14 cellular contexts compared by ENCODE assay signal in genomic region chr7:17060051-17060450, GRCh38.
DNase-seq lines count a peak whose midpoint lies in the region; ATAC-seq, FAIRE-seq and TF ChIP-seq lines count a peak whose summit lies in the region.
"Had no signal": no experiment of that assay in that cellular context is flagged by ENCODE, and none has a peak within 500 bp of the region (broad histone marks: within the 10 kb centered on the region; RNA-seq: fewer than 3 reads in every experiment).

No MANE protein-coding gene starts in this region.

- intact Hi-C loops in CD14-positive monocyte (cut with micrococcal nuclease) (loop anchor here (10.0 kb wide), 4 partner anchors 65 to 175 kb away; no protein-coding TSS in a partner anchor), left ventricle myocardium superior (cut with micrococcal nuclease) (no loop called here)

- no peak overlapping the region for H2AK5ac ChIP-seq in trophoblast cell (ENCODE audit: low read length)

- no peak overlapping the region for H3K9ac ChIP-seq in trophoblast cell (ENCODE audit: low read length)

- H3K23ac ChIP-seq in trophoblast cell (ENCODE audit: low read length) = no peak overlapping the region

- TF ChIP-seq CTCF in CD14-positive monocyte (IDR thresholded peaks at IDR 0.05) = no peak

- no peak overlapping the region for H3K4me2 ChIP-seq in trophoblast cell (ENCODE audit: low read length)

- H3K9me3 ChIP-seq in trophoblast cell (ENCODE audit: insufficient read depth, low read depth, low read length) = no peaks in the 10 kb centered on the region
- H3K9me3 ChIP-seq: BE2C had no signal

- no peak overlapping the region for H3K18ac ChIP-seq in trophoblast cell (ENCODE audit: low read length)

- H3K4me1 ChIP-seq in trophoblast cell (ENCODE audit: control insufficient read depth in 1 of 2, insufficient read depth in 2 of 2, low read length in 2 of 2) = no peaks in the 10 kb centered on the region
- H3K4me1 ChIP-seq: BE2C had no signal

- H3K4me3 Mint-ChIP-seq in CD14-positive monocyte = no peak overlapping the region
- H3K4me3 Mint-ChIP-seq: CD4-positive, alpha-beta T cell; H9 had no signal

- no peak overlapping the region for H2BK5ac ChIP-seq in trophoblast cell (ENCODE audit: low read depth, low read length, poor library complexity)

- H4K12ac ChIP-seq in trophoblast cell (ENCODE audit: low read depth, low read length) = no peak overlapping the region

- H3K79me2 ChIP-seq in trophoblast cell (ENCODE audit: control insufficient read depth, insufficient read depth, low read length, poor library complexity) = peaks cover 2% of the 10 kb centered on the region

- no peak for DNase-seq in CD14-positive monocyte (ENCODE audit: low spot score)
- DNase-seq in GM18507 (ENCODE audit: extremely low spot score, insufficient read length, low read depth) = no peak
- DNase-seq in MV-4-11 (lab: John Stamatoyannopoulos, UW) = peak; percentile 54
- DNase-seq in trophoblast cell = peak; percentile 64 to 75
- no peak for DNase-seq in left ventricle myocardium superior
- DNase-seq in activated CD4-positive, CD25-positive, alpha-beta regulatory T cell (lab: John Stamatoyannopoulos, UW) = no peak
- DNase-seq: BE2C; C1 segment of cervical spinal cord; CD4-positive, alpha-beta T cell; DMS153; DMS79; GF-D8; GOT3; H9 had no signal

- peak; percentile 33 for FAIRE-seq in GM18507 (lab: Jason Lieb, UNC)

- no peak for ATAC-seq in left ventricle myocardium superior

- no peaks in the 10 kb centered on the region for H3K27me3 Mint-ChIP-seq in CD14-positive monocyte (ENCODE audit: low read depth in 3 of 3)
- H3K27me3 Mint-ChIP-seq: CD4-positive, alpha-beta T cell had no signal

- peaks cover 0 to 6% (median 0%) of the 10 kb centered on the region in 7 donors for H3K9me3 Mint-ChIP-seq in CD14-positive monocyte
- H3K9me3 Mint-ChIP-seq: CD4-positive, alpha-beta T cell; H9 had no signal

- H3K27ac Mint-ChIP-seq in CD14-positive monocyte = peak overlapping the region in 6 of 7 donors; percentile 67 to 95 (median 92)
- H3K27ac Mint-ChIP-seq: CD4-positive, alpha-beta T cell; H9 had no signal

- no peak overlapping the region for H2BK12ac ChIP-seq in trophoblast cell (ENCODE audit: low read length)

- H3K36me3 Mint-ChIP-seq in CD14-positive monocyte = peaks cover 0 to 1% of the 10 kb centered on the region in 2 donors

- WGBS in trophoblast cell (ENCODE audit: extremely low coverage, insufficient coverage, insufficient read length) = no CpG with 5 or more reads among the region's 3 CpGs

- peaks cover 2% of the 10 kb centered on the region for H3K79me1 ChIP-seq in trophoblast cell (ENCODE audit: low read length)

- no peaks in the 10 kb centered on the region for H3K27me3 ChIP-seq in trophoblast cell (ENCODE audit: insufficient read depth, low read length)
- H3K27me3 ChIP-seq: BE2C had no signal

- no peak overlapping the region for H2AFZ ChIP-seq in trophoblast cell (ENCODE audit: insufficient read depth, low read length, poor library complexity)

- H4K91ac ChIP-seq in trophoblast cell (ENCODE audit: low read depth, low read length) = no peak overlapping the region

- H3K4ac ChIP-seq in trophoblast cell (ENCODE audit: low read depth, low read length) = no peak overlapping the region

- H4K8ac ChIP-seq in trophoblast cell (ENCODE audit: low read depth, low read length) = no peak overlapping the region

- H3K4me1 Mint-ChIP-seq in CD14-positive monocyte = peaks cover 31% of the 10 kb centered on the region
- H3K4me1 Mint-ChIP-seq: H9 had no signal

- H3K27ac ChIP-seq in trophoblast cell (ENCODE audit: low read depth, low read length) = no peak overlapping the region

- no peak overlapping the region for H2BK120ac ChIP-seq in trophoblast cell (ENCODE audit: insufficient read depth, low read length, poor library complexity)

- H3K36me3 ChIP-seq in trophoblast cell (ENCODE audit: control insufficient read depth in 1 of 2, insufficient read depth in 2 of 2, low read length in 2 of 2) = no peaks in the 10 kb centered on the region
- H3K36me3 ChIP-seq: BE2C had no signal

- no peak overlapping the region for H3K4me3 ChIP-seq in trophoblast cell (ENCODE audit: low read depth, low read length)

- H3K14ac ChIP-seq in trophoblast cell (ENCODE audit: low read length) = no peak overlapping the region

Comparison
In these comparisons a context has a peak if more than half of its experiments do, and no peak if none do; other contexts are left out.
1. DNase-seq: peak in MV-4-11 (single experiment) and trophoblast cell (2 of 2); none in CD14-positive monocyte (single experiment), GM18507 (single experiment), left ventricle myocardium superior (single experiment) and activated CD4-positive, CD25-positive, alpha-beta regulatory T cell (0 of 4).